Comparison of ENCODE assay signal across 16 cellular contexts in genomic region chr9:91065231-91066041, GRCh38.
DNase-seq lines count a peak whose midpoint lies in the region; ATAC-seq and TF ChIP-seq lines count a peak whose summit lies in the region.
"Had no signal": no experiment of that assay in that cellular context is flagged by ENCODE, and none has a peak within 500 bp of the region (broad histone marks: within the 10 kb centered on the region; RNA-seq: fewer than 3 reads in every experiment).

No MANE protein-coding gene starts in this region.

- H3K14ac ChIP-seq in IMR-90 (replicated peaks; ENCODE audit: low read depth, low read length): no peak overlapping the region

- no peak overlapping the region for H4K5ac ChIP-seq in IMR-90 (ENCODE audit: low read depth, low read length)

- ATAC-seq in IMR-90 (ENCODE audit: low read depth): no peak
- ATAC-seq in stimulated activated effector memory CD8-positive, alpha-beta T cell treated with anti-CD3 and anti-CD28 coated beads, Interleukin-12 subunit alpha, Interleukin-12 subunit beta, amount 100 ng/mL, for 72 hours: no peak
- ATAC-seq in GM19452 (IDR thresholded peaks at IDR 0.05; ENCODE audit: unreplicated experiment): no peak
- ATAC-seq in GM18517 (IDR thresholded peaks at IDR 0.05; ENCODE audit: unreplicated experiment): no peak
- ATAC-seq: GM23338 had no signal

- H3K27ac ChIP-seq in IMR-90 (ENCODE audit: insufficient read depth, low read length): no peak overlapping the region

- DNase-seq in activated CD8-positive, alpha-beta memory T cell treated with anti-CD3 and anti-CD28 coated beads for 24 hours: peak; percentile 56
- no peak for DNase-seq in activated CD8-positive, alpha-beta memory T cell treated with anti-CD3 and anti-CD28 coated beads, Interleukin-2, amount 50 U/mL, for 4 hours
- DNase-seq in IMR-90: no peak
- no peak for DNase-seq in activated T-helper 2 cell treated with anti-CD3 and anti-CD28 coated beads, Interferon-gamma antibody, Interleukin-2, Interleukin-4, amounts not matched to agents 10 μg/mL and 5 μg/mL and 100 μg/mL, durations not matched to agents 14 hours and 24 hours and 36 hours (ENCODE audit: low spot score)
- no peak for DNase-seq in stimulated activated effector memory CD8-positive, alpha-beta T cell treated with anti-CD3 and anti-CD28 coated beads, Interleukin-12 subunit alpha, Interleukin-12 subunit beta, amount 100 ng/mL, for 72 hours (ENCODE audit: low spot score in 2 of 2)
- DNase-seq in retina: no peak
- DNase-seq: ACHN; BE2C; C1 segment of cervical spinal cord; CD4-positive, CD25-positive, alpha-beta regulatory T cell; CD8-positive, alpha-beta memory T cell; COR-L47; HCEC 1CT had no signal

- H3K4me3 ChIP-seq in IMR-90 (ENCODE audit: insufficient read depth, low read depth, low read length): no peak overlapping the region
- H3K4me3 ChIP-seq: GM23338 had no signal

- H2BK120ac ChIP-seq in IMR-90 (ENCODE audit: low read depth, low read length): no peak overlapping the region

- H3K23ac ChIP-seq in IMR-90 (ENCODE audit: low read depth, low read length): no peak overlapping the region

- no peak overlapping the region for H2BK5ac ChIP-seq in IMR-90 (ENCODE audit: low read depth, low read length, poor library complexity, severe bottlenecking)

- 100% methylated on average over 1 of the region's 5 CpGs; no CpG with 5 or more reads in 1 of the 2 experiments for WGBS in IMR-90 (ENCODE audit: extremely low coverage in 2 of 2, insufficient read length in 1 of 2), 2 experiments

- peaks cover 24% of the 10 kb centered on the region for H3K4me1 Mint-ChIP-seq in activated T-helper 2 cell treated with anti-CD3 and anti-CD28 coated beads, Interferon-gamma antibody, Interleukin-2, Interleukin-4, amounts not matched to agents 10 μg/mL and 5 μg/mL and 100 μg/mL, durations not matched to agents 14 hours and 24 hours and 36 hours (ENCODE audit: low read depth)
- peaks cover 34% of the 10 kb centered on the region for H3K4me1 Mint-ChIP-seq in stimulated activated effector memory CD8-positive, alpha-beta T cell treated with anti-CD3 and anti-CD28 coated beads, Interleukin-12 subunit alpha, Interleukin-12 subunit beta, amount 100 ng/mL, for 72 hours
- H3K4me1 Mint-ChIP-seq: CD4-positive, CD25-positive, alpha-beta regulatory T cell had no signal

- H3K9me3 Mint-ChIP-seq in activated T-helper 2 cell treated with anti-CD3 and anti-CD28 coated beads, Interferon-gamma antibody, Interleukin-2, Interleukin-4, amounts not matched to agents 10 μg/mL and 5 μg/mL and 100 μg/mL, durations not matched to agents 14 hours and 24 hours and 36 hours: peaks cover 4% of the 10 kb centered on the region
- H3K9me3 Mint-ChIP-seq in stimulated activated effector memory CD8-positive, alpha-beta T cell treated with anti-CD3 and anti-CD28 coated beads, Interleukin-12 subunit alpha, Interleukin-12 subunit beta, amount 100 ng/mL, for 72 hours: no peaks in the 10 kb centered on the region

- H3K4ac ChIP-seq in IMR-90 (ENCODE audit: low read depth, low read length): no peak overlapping the region; the same call in 1 of the 2 replicates

- H2BK20ac ChIP-seq in IMR-90 (ENCODE audit: low read depth, low read length): peak overlapping the region; percentile 14; the same call in 1 of the 2 replicates

- H3K9me3 ChIP-seq in IMR-90 (ENCODE audit: control insufficient read depth, insufficient read depth, low read length): peaks cover 2% of the 10 kb centered on the region; the same call in 1 of the 2 replicates
- H3K9me3 ChIP-seq: BE2C had no signal

- TF ChIP-seq CTCF in IMR-90 (conservative IDR thresholded peaks at IDR 0.05; ENCODE audit: low read depth, low read length): no peak

- in situ Hi-C loops in IMR-90 (cut with MboI; ENCODE audit: low sequenced_read_pairs): no loop called here

- H3K27me3 ChIP-seq in IMR-90 (ENCODE audit: control insufficient read depth, insufficient read depth, low read length): no peaks in the 10 kb centered on the region
- H3K27me3 ChIP-seq: BE2C had no signal

- no peaks in the 10 kb centered on the region for H3K36me3 ChIP-seq in IMR-90 (ENCODE audit: control insufficient read depth, insufficient read depth, low read length)
- H3K36me3 ChIP-seq: BE2C had no signal

- H2AK5ac ChIP-seq in IMR-90 (ENCODE audit: low read depth, low read length): peak overlapping the region; percentile 19; the same call in 1 of the 2 replicates

- H3K9ac ChIP-seq in IMR-90 (ENCODE audit: low read depth, low read length): no peak overlapping the region

- peak overlapping the region; percentile 25 for H2AFZ ChIP-seq in IMR-90 (replicated peaks; ENCODE audit: low read length, poor library complexity)
- H2AFZ ChIP-seq: GM23338 had no signal

- no peak overlapping the region for H2AK9ac ChIP-seq in IMR-90 (replicated peaks; ENCODE audit: low read depth, low read length, poor library complexity)

- no TSS peak for BruUV-seq in IMR-90 (replicated peaks; lab: Mats Ljungman, UMichigan)

- no peaks in the 10 kb centered on the region for H4K20me1 ChIP-seq in IMR-90 (ENCODE audit: insufficient read depth, low read length)

- no peak overlapping the region for H3K56ac ChIP-seq in IMR-90 (ENCODE audit: extremely low read depth, insufficient read depth, low read length)

- no peak for TF ChIP-seq POLR2A in IMR-90 (IDR thresholded peaks at IDR 0.05; ENCODE audit: low read depth, low read length)

- no peaks in the 10 kb centered on the region for H3K79me1 ChIP-seq in IMR-90 (ENCODE audit: low read depth in 1 of 2, low read length in 2 of 2)

- H3K4me1 ChIP-seq in IMR-90 (ENCODE audit: control insufficient read depth, insufficient read depth, low read length): peaks cover 17% of the 10 kb centered on the region
- H3K4me1 ChIP-seq: BE2C had no signal

- TF ChIP-seq RAD21 in IMR-90 (IDR thresholded peaks at IDR 0.05; ENCODE audit: low read length): no peak

- H3K9me1 ChIP-seq in IMR-90 (ENCODE audit: insufficient read depth, low read length): peaks cover 9% of the 10 kb centered on the region

- CTCF ChIA-PET in IMR-90 (lab: Yijun Ruan, JAX): no interaction called here

- H3K18ac ChIP-seq in IMR-90 (ENCODE audit: low read depth, low read length): no peak overlapping the region

- H2BK15ac ChIP-seq in IMR-90 (ENCODE audit: low read depth, low read length): no peak overlapping the region; the same call in 2 of the 3 replicates

- POLR2A ChIA-PET in IMR-90 (lab: Charles Lee; ENCODE audit: unreplicated experiment): no interaction called here

- dilution Hi-C loops in IMR-90 (cut with HindIII; ENCODE audit: low sequenced_read_pairs, unreplicated experiment): no loop called here

- H3K36me3 Mint-ChIP-seq in activated T-helper 2 cell treated with anti-CD3 and anti-CD28 coated beads, Interferon-gamma antibody, Interleukin-2, Interleukin-4, amounts not matched to agents 10 μg/mL and 5 μg/mL and 100 μg/mL, durations not matched to agents 14 hours and 24 hours and 36 hours (ENCODE audit: low read depth): peaks cover 49% of the 10 kb centered on the region
- no peaks in the 10 kb centered on the region for H3K36me3 Mint-ChIP-seq in stimulated activated effector memory CD8-positive, alpha-beta T cell treated with anti-CD3 and anti-CD28 coated beads, Interleukin-12 subunit alpha, Interleukin-12 subunit beta, amount 100 ng/mL, for 72 hours
- H3K36me3 Mint-ChIP-seq: CD4-positive, CD25-positive, alpha-beta regulatory T cell had no signal

- no peak overlapping the region for H3K4me3 Mint-ChIP-seq in activated T-helper 2 cell treated with anti-CD3 and anti-CD28 coated beads, Interferon-gamma antibody, Interleukin-2, Interleukin-4, amounts not matched to agents 10 μg/mL and 5 μg/mL and 100 μg/mL, durations not matched to agents 14 hours and 24 hours and 36 hours (ENCODE audit: low read depth)
- no peak overlapping the region for H3K4me3 Mint-ChIP-seq in stimulated activated effector memory CD8-positive, alpha-beta T cell treated with anti-CD3 and anti-CD28 coated beads, Interleukin-12 subunit alpha, Interleukin-12 subunit beta, amount 100 ng/mL, for 72 hours
- H3K4me3 Mint-ChIP-seq: CD4-positive, CD25-positive, alpha-beta regulatory T cell; CD8-positive, alpha-beta memory T cell; GM23338 had no signal

- no peaks in the 10 kb centered on the region for H3K27me3 Mint-ChIP-seq in activated T-helper 2 cell treated with anti-CD3 and anti-CD28 coated beads, Interferon-gamma antibody, Interleukin-2, Interleukin-4, amounts not matched to agents 10 μg/mL and 5 μg/mL and 100 μg/mL, durations not matched to agents 14 hours and 24 hours and 36 hours (ENCODE audit: low read depth)

- H3K27ac Mint-ChIP-seq in activated T-helper 2 cell treated with anti-CD3 and anti-CD28 coated beads, Interferon-gamma antibody, Interleukin-2, Interleukin-4, amounts not matched to agents 10 μg/mL and 5 μg/mL and 100 μg/mL, durations not matched to agents 14 hours and 24 hours and 36 hours: peak overlapping the region; percentile 12
- peak overlapping the region; percentile 14 for H3K27ac Mint-ChIP-seq in stimulated activated effector memory CD8-positive, alpha-beta T cell treated with anti-CD3 and anti-CD28 coated beads, Interleukin-12 subunit alpha, Interleukin-12 subunit beta, amount 100 ng/mL, for 72 hours
- H3K27ac Mint-ChIP-seq: CD4-positive, CD25-positive, alpha-beta regulatory T cell; CD8-positive, alpha-beta memory T cell; GM23338 had no signal

- no peak overlapping the region for H4K8ac ChIP-seq in IMR-90 (ENCODE audit: low read depth in 2 of 2, low read length in 2 of 2)

- no peak overlapping the region for H4K91ac ChIP-seq in IMR-90 (ENCODE audit: insufficient read depth, low read depth, low read length)

- intact Hi-C loops in IMR-90 (cut with micrococcal nuclease): no loop called here
- intact Hi-C loops in activated T-helper 2 cell treated with anti-CD3 and anti-CD28 coated beads, Interferon-gamma antibody, Interleukin-2, Interleukin-4, amounts not matched to agents 10 μg/mL and 5 μg/mL and 100 μg/mL, durations not matched to agents 14 hours and 24 hours and 36 hours (cut with micrococcal nuclease): no loop called here

- H3K4me2 ChIP-seq in IMR-90 (ENCODE audit: low read depth, low read length): no peak overlapping the region
- H3K4me2 ChIP-seq: GM23338 had no signal

TF ChIP-seq in IMR-90, 13 proteins besides CTCF, POLR2A, EP300 and RAD21 (continues in another document):
- TF ChIP-seq RFX5 (IDR thresholded peaks at IDR 0.05; ENCODE audit: low read depth, low read length): no peak
- no peak for TF ChIP-seq MAFK (IDR thresholded peaks at IDR 0.05; ENCODE audit: low read depth, low read length)
- TF ChIP-seq MAZ (IDR thresholded peaks at IDR 0.05; ENCODE audit: borderline replicate concordance, low read depth, low read length): no peak
- no peak for TF ChIP-seq NFE2L2 (IDR thresholded peaks at IDR 0.05; ENCODE audit: low read depth, low read length)
- TF ChIP-seq RCOR1 (IDR thresholded peaks at IDR 0.05; ENCODE audit: insufficient replicate concordance, low read length): no peak
- no peak for TF ChIP-seq FOS (IDR thresholded peaks at IDR 0.05; ENCODE audit: low read depth, low read length)
- no peak for TF ChIP-seq CEBPB (IDR thresholded peaks at IDR 0.05; ENCODE audit: low read depth, low read length)
- TF ChIP-seq BHLHE40 (IDR thresholded peaks at IDR 0.05; ENCODE audit: low read depth, low read length): no peak
- no peak for TF ChIP-seq CHD1 (IDR thresholded peaks at IDR 0.05; ENCODE audit: low read depth, low read length)
